In genomic region chr21:45011911-45012660, GRCh38 we compare ENCODE assay signal across 8 cellular contexts.
DNase-seq lines count a peak whose midpoint lies in the region; ATAC-seq and TF ChIP-seq lines count a peak whose summit lies in the region.

No MANE protein-coding gene starts in this region.

- ATAC-seq in HG03095 (IDR thresholded peaks at IDR 0.05; ENCODE audit: unreplicated experiment), result no peak

- TF ChIP-seq CTCF in RWPE1 (conservative IDR thresholded peaks at IDR 0.05; ENCODE audit: low read depth) (no peak; the same call in 1 of the 2 replicates), foreskin fibroblast (IDR thresholded peaks at IDR 0.05; ENCODE audit: low read depth, low read length) (no peak), testis (IDR thresholded peaks at IDR 0.05) (no peak)

- CTCF ChIA-PET in RWPE1 (lab: Yijun Ruan, JAX), result interaction anchor here (0.7 to 0.9 kb wide), 2 partner anchors 83 to 231 kb away, joined by 4 to 5 read pairs; no protein-coding TSS in a partner anchor
- CTCF ChIA-PET in HEK293T (lab: Yijun Ruan, JAX), result no interaction called here

- H3K4me3 ChIP-seq in foreskin fibroblast (ENCODE audit: low read depth in 1 of 2, low read length in 2 of 2), result no peak overlapping the region
- no peak overlapping the region for H3K4me3 ChIP-seq in testis

- TF ChIP-seq POLR2A in testis (IDR thresholded peaks at IDR 0.05), result no peak

- no peaks in the 10 kb centered on the region for H3K36me3 ChIP-seq in testis (ENCODE audit: low read depth, missing control alignments)

- peak overlapping the region; percentile 97 for H3K27ac ChIP-seq in RWPE1
- no peak overlapping the region for H3K27ac ChIP-seq in testis

- DNase-seq in ELF-1 (ENCODE audit: low read depth, low spot score), result peak; percentile 98
- DNase-seq in RWPE1 (ENCODE audit: low spot score), result peak; percentile 98
- DNase-seq in foreskin fibroblast, result peak; percentile 91 to 95
- DNase-seq in pulmonary artery endothelial cell (ENCODE audit: low read depth, low spot score), result peak; percentile 68
- DNase-seq in HEK293T (ENCODE audit: extremely low spot score), result no peak
- no peak for DNase-seq in CD1c-positive myeloid dendritic cell (ENCODE audit: extremely low spot score)
- DNase-seq in testis, result no peak

- intact Hi-C loops in testis (cut with DNase I; ENCODE audit: low total_unique reads), result no loop called here

- H3K9me3 ChIP-seq in testis, result no peaks in the 10 kb centered on the region

- no peaks in the 10 kb centered on the region for H3K27me3 ChIP-seq in testis

- WGBS in testis, 2 donors, result 70 to 80% methylated on average over 12 to 30 of the region's 30 CpGs

- no peaks in the 10 kb centered on the region for H3K4me1 ChIP-seq in testis

- POLR2A ChIA-PET in RWPE1 (lab: Yijun Ruan, JAX; ENCODE audit: low non-redundant PET), result no interaction called here
- POLR2A ChIA-PET in HEK293T (lab: Yijun Ruan, JAX), result interaction anchor here (1.0 kb wide), 1 partner anchor 108 kb away, joined by 4 read pairs; no protein-coding TSS in a partner anchor

TF ChIP-seq in HEK293T, 16 proteins besides CTCF, POLR2A, EP300 and RAD21:
- TF ChIP-seq SUZ12 (IDR thresholded peaks at IDR 0.05) (no peak), NFRKB (IDR thresholded peaks at IDR 0.05) (no peak), SP1 (IDR thresholded peaks at IDR 0.05) (no peak), ELF4 (IDR thresholded peaks at IDR 0.05) (no peak), HDGF (IDR thresholded peaks at IDR 0.05; ENCODE audit: borderline replicate concordance) (no peak), L3MBTL2 (conservative IDR thresholded peaks at IDR 0.05) (no peak), ZNF384 (IDR thresholded peaks at IDR 0.05) (no peak), FOXK2 (IDR thresholded peaks at IDR 0.05) (no peak), ARNT (IDR thresholded peaks at IDR 0.05) (no peak), LEF1 (IDR thresholded peaks at IDR 0.05; ENCODE audit: borderline replicate concordance) (no peak), FOXM1 (IDR thresholded peaks at IDR 0.05; ENCODE audit: borderline replicate concordance) (no peak), TARDBP (IDR thresholded peaks at IDR 0.05) (no peak), PKNOX1 (IDR thresholded peaks at IDR 0.05) (no peak), FOXA1 (IDR thresholded peaks at IDR 0.05) (no peak), CTBP1 (IDR thresholded peaks at IDR 0.05; ENCODE audit: borderline replicate concordance) (no peak), BHLHE40 (IDR thresholded peaks at IDR 0.05; ENCODE audit: borderline replicate concordance) (no peak)

Comparison
In these comparisons a context has a peak if more than half of its experiments do, and no peak if none do; other contexts are left out.
1. DNase-seq: peak in ELF-1 (single experiment), RWPE1 (single experiment), foreskin fibroblast (2 of 2) and pulmonary artery endothelial cell (single experiment); none in HEK293T (single experiment), CD1c-positive myeloid dendritic cell (single experiment) and testis (single experiment).